ENCODE assay signal across 13 cellular contexts in the genomic region with DNA sequence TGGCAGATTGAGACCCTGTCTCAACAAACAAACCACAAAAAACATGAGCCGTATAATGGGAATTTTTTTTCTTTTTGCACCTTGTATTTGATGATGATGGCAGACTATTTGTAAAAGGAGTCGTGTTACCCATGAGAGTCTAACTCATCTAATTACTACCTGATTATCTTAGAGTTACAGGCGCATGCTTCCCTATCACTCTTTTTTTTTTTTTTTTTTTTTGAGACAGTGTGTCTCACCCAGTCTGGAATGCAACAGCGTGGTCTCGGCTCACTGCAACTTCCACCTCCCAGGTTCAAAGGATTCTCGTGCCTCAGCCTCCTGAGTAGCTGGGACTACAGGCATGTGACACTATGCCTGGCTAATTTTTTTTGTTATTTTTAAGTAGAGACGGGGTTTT. TPM values are rescaled to one million over a fixed set of nuclear protein-coding genes. Genes with fewer than 3 reads are reported as not detected.
A peak's percentile ranks its signal among the peaks of the same experiment; 100 is the strongest.
DNase-seq lines count a peak whose midpoint lies in the region; ATAC-seq, FAIRE-seq and TF ChIP-seq lines count a peak whose summit lies in the region.
"Not testable (repeated sequence)": the region's sequence is repeated elsewhere in the genome, so short reads cannot be mapped to it uniquely, and the experiment has no call there.
"Had no signal": no experiment of that assay in that cellular context is flagged by ENCODE, and none has a peak within 500 bp of the region (broad histone marks: within the 10 kb centered on the region; RNA-seq: fewer than 3 reads in every experiment).

No MANE protein-coding gene starts in this region.

- H3K9me3 ChIP-seq in A549; DND-41 (ENCODE audit: insufficient read depth, low read length, severe bottlenecking); Loucy (ENCODE audit: insufficient read depth, low read depth, low read length); smooth muscle cell (replicated peaks; ENCODE audit: low read depth): not testable (repeated sequence)

- WGBS in A549 (ENCODE audit: missing lambda C conversion rate) = 85% methylated on average over 7 of the region's 7 CpGs
- WGBS in smooth muscle cell (ENCODE audit: low lambda C conversion rate) = 54% methylated on average over 6 of the region's 7 CpGs

- H3K9me3 Mint-ChIP-seq in T-helper 2 cell treated with Interferon-gamma antibody and Interleukin-4, amounts not matched to agents 5 μg/mL and 100 μg/mL, for 36 hours; activated T-helper 1 cell treated with anti-CD3 and anti-CD28 coated beads, Interleukin-12 subunit alpha, Interleukin-12 subunit beta, Interleukin-2, Interleukin-4 antibody, amounts not matched to agents 30 ng/mL and 10 ng/mL and 1 ng/mL, durations not matched to agents 14 hours and 24 hours and 36 hours; chondrocyte (ENCODE audit: low read depth); mesothelial cell of epicardium: not testable (repeated sequence)

- not testable (repeated sequence) for FAIRE-seq in A549 (lab: Jason Lieb, UNC)

- intact Hi-C loops in activated T-helper 1 cell treated with anti-CD3 and anti-CD28 coated beads, Interleukin-12 subunit alpha, Interleukin-12 subunit beta, Interleukin-2, Interleukin-4 antibody, amounts not matched to agents 30 ng/mL and 10 ng/mL and 1 ng/mL, durations not matched to agents 14 hours and 24 hours and 36 hours (cut with micrococcal nuclease) = not testable (repeated sequence)

- POLR2A ChIA-PET in A549 (lab: Yijun Ruan, JAX) = not testable (repeated sequence)

- H3K4me2 ChIP-seq in A549 (peak overlapping the region; percentile 72), DND-41 (ENCODE audit: insufficient read depth, low read length) (peak overlapping the region; percentile 50; the same call in 1 of the 2 replicates), Loucy (ENCODE audit: low read depth, low read length, poor library complexity, severe bottlenecking) (peak overlapping the region; percentile 48), smooth muscle cell (peak overlapping the region; percentile 81)

- H3K27ac ChIP-seq in A549; DND-41 (ENCODE audit: low read length); smooth muscle cell (ENCODE audit: low read depth): not testable (repeated sequence)

- peaks cover 25% of the 10 kb centered on the region for H3K36me3 Mint-ChIP-seq in T-helper 2 cell treated with Interferon-gamma antibody and Interleukin-4, amounts not matched to agents 5 μg/mL and 100 μg/mL, for 36 hours (ENCODE audit: low read depth)
- peaks cover 16% of the 10 kb centered on the region for H3K36me3 Mint-ChIP-seq in activated T-helper 1 cell treated with anti-CD3 and anti-CD28 coated beads, Interleukin-12 subunit alpha, Interleukin-12 subunit beta, Interleukin-2, Interleukin-4 antibody, amounts not matched to agents 30 ng/mL and 10 ng/mL and 1 ng/mL, durations not matched to agents 14 hours and 24 hours and 36 hours (ENCODE audit: low read depth)
- peaks cover 11% of the 10 kb centered on the region for H3K36me3 Mint-ChIP-seq in chondrocyte (ENCODE audit: low read depth)
- peaks cover 20% of the 10 kb centered on the region for H3K36me3 Mint-ChIP-seq in mesothelial cell of epicardium

- not testable (repeated sequence) for TF ChIP-seq EP300 in A549 (IDR thresholded peaks at IDR 0.05)

- H3K4me3 Mint-ChIP-seq in T-helper 2 cell treated with Interferon-gamma antibody and Interleukin-4, amounts not matched to agents 5 μg/mL and 100 μg/mL, for 36 hours = peak overlapping the region; percentile 91
- H3K4me3 Mint-ChIP-seq in activated T-helper 1 cell treated with anti-CD3 and anti-CD28 coated beads, Interleukin-12 subunit alpha, Interleukin-12 subunit beta, Interleukin-2, Interleukin-4 antibody, amounts not matched to agents 30 ng/mL and 10 ng/mL and 1 ng/mL, durations not matched to agents 14 hours and 24 hours and 36 hours = peak overlapping the region; percentile 58
- H3K4me3 Mint-ChIP-seq in chondrocyte (ENCODE audit: unreplicated experiment) (peak overlapping the region; percentile 90), mesothelial cell of epicardium (peak overlapping the region; percentile 86)

- not testable (repeated sequence) for H3K9ac ChIP-seq in DND-41 (ENCODE audit: low read depth, low read length); smooth muscle cell (ENCODE audit: low read depth)
- H3K9ac ChIP-seq in Loucy (ENCODE audit: low read depth, low read length, poor library complexity, severe bottlenecking) = peak overlapping the region; percentile 87

- not testable (repeated sequence) for ATAC-seq in A549; DND-41 (ENCODE audit: insufficient read depth, low read depth)

- not testable (repeated sequence) for H3K4me1 ChIP-seq in A549; Loucy (ENCODE audit: insufficient read depth, low read length, poor library complexity, severe bottlenecking); smooth muscle cell (ENCODE audit: low read depth)
- H3K4me1 ChIP-seq in DND-41 (ENCODE audit: insufficient read depth, low read length) = peaks cover 12% of the 10 kb centered on the region

- not testable (repeated sequence) for H4K20me1 ChIP-seq in DND-41 (ENCODE audit: insufficient read depth, low read length); Loucy (ENCODE audit: insufficient read depth, low read length, poor library complexity, severe bottlenecking)
- H4K20me1 ChIP-seq in smooth muscle cell (ENCODE audit: low read depth) = peaks cover 23% of the 10 kb centered on the region

- CTCF ChIA-PET in A549 (lab: Yijun Ruan, JAX) = not testable (repeated sequence)

- H3K36me3 ChIP-seq in DND-41 (ENCODE audit: insufficient read depth, low read length) = peaks cover 15% of the 10 kb centered on the region
- H3K36me3 ChIP-seq in Loucy (ENCODE audit: insufficient read depth, low read length); smooth muscle cell (ENCODE audit: low read depth): not testable (repeated sequence)

- DNase-seq in A549 (ENCODE audit: low read depth in 1 of 2, low spot score in 1 of 2); DND-41; T-helper 2 cell treated with Interferon-gamma antibody and Interleukin-4, amounts not matched to agents 5 μg/mL and 100 μg/mL, for 36 hours (ENCODE audit: low spot score); activated T-helper 1 cell treated with anti-CD3 and anti-CD28 coated beads, Interleukin-12 subunit alpha, Interleukin-12 subunit beta, Interleukin-2, Interleukin-4 antibody, amounts not matched to agents 30 ng/mL and 10 ng/mL and 1 ng/mL, durations not matched to agents 14 hours and 24 hours and 36 hours (ENCODE audit: low spot score); chondrocyte (ENCODE audit: low spot score); mesothelial cell of epicardium (ENCODE audit: low spot score in 2 of 2, unreplicated experiment in 2 of 2); smooth muscle cell (lab: John Stamatoyannopoulos, UW; ENCODE audit: unreplicated experiment): not testable (repeated sequence)

- H3K27me3 Mint-ChIP-seq in T-helper 2 cell treated with Interferon-gamma antibody and Interleukin-4, amounts not matched to agents 5 μg/mL and 100 μg/mL, for 36 hours (ENCODE audit: low read depth); activated T-helper 1 cell treated with anti-CD3 and anti-CD28 coated beads, Interleukin-12 subunit alpha, Interleukin-12 subunit beta, Interleukin-2, Interleukin-4 antibody, amounts not matched to agents 30 ng/mL and 10 ng/mL and 1 ng/mL, durations not matched to agents 14 hours and 24 hours and 36 hours (ENCODE audit: insufficient read depth); chondrocyte (ENCODE audit: low read depth); mesothelial cell of epicardium (ENCODE audit: low read depth): not testable (repeated sequence)

- not testable (repeated sequence) for H2AFZ ChIP-seq in DND-41 (ENCODE audit: low read depth, low read length); Loucy (ENCODE audit: low read length); smooth muscle cell (ENCODE audit: low read depth)

- not testable (repeated sequence) for TF ChIP-seq RAD21 in A549 (conservative IDR thresholded peaks at IDR 0.05 in 1 of 2, IDR thresholded peaks at IDR 0.05 in 1 of 2)

- H3K4me3 ChIP-seq in A549; DND-41 (ENCODE audit: low read depth in 1 of 2, low read length in 2 of 2): not testable (repeated sequence)
- H3K4me3 ChIP-seq in Loucy (ENCODE audit: low read length, poor library complexity, severe bottlenecking) (peak overlapping the region; percentile 32), smooth muscle cell (peak overlapping the region; percentile 78)

- TF ChIP-seq CTCF in A549 (IDR thresholded peaks at IDR 0.05); DND-41 (IDR thresholded peaks at IDR 0.05; ENCODE audit: borderline replicate concordance, extremely low read depth, low read length, poor library complexity, severe bottlenecking); Loucy (conservative IDR thresholded peaks at IDR 0.05; ENCODE audit: low read length); chondrocyte (IDR thresholded peaks at IDR 0.05); mesothelial cell of epicardium (IDR thresholded peaks at IDR 0.05; ENCODE audit: unreplicated experiment); smooth muscle cell (IDR thresholded peaks at IDR 0.05; ENCODE audit: borderline replicate concordance, insufficient read depth, poor library complexity, severe bottlenecking): not testable (repeated sequence)

- H3K27ac Mint-ChIP-seq in T-helper 2 cell treated with Interferon-gamma antibody and Interleukin-4, amounts not matched to agents 5 μg/mL and 100 μg/mL, for 36 hours; activated T-helper 1 cell treated with anti-CD3 and anti-CD28 coated beads, Interleukin-12 subunit alpha, Interleukin-12 subunit beta, Interleukin-2, Interleukin-4 antibody, amounts not matched to agents 30 ng/mL and 10 ng/mL and 1 ng/mL, durations not matched to agents 14 hours and 24 hours and 36 hours; chondrocyte (ENCODE audit: unreplicated experiment); mesothelial cell of epicardium: not testable (repeated sequence)

- H3K27me3 ChIP-seq in DND-41 (ENCODE audit: insufficient read depth, low read length, poor library complexity); Loucy (ENCODE audit: insufficient read depth, low read length, poor library complexity, severe bottlenecking); smooth muscle cell (ENCODE audit: low read depth): not testable (repeated sequence)

- H3F3A ChIP-seq in Loucy (ENCODE audit: low read depth); smooth muscle cell (ENCODE audit: low read depth): not testable (repeated sequence)

- peaks cover 33% of the 10 kb centered on the region for H3K79me2 ChIP-seq in DND-41 (ENCODE audit: insufficient read depth, low read length)
- H3K79me2 ChIP-seq in Loucy (ENCODE audit: insufficient read depth, low read length) = peaks cover 19% of the 10 kb centered on the region; the same call in 1 of the 2 replicates
- H3K79me2 ChIP-seq in smooth muscle cell (ENCODE audit: low read depth) = peaks cover 25% of the 10 kb centered on the region

- TF ChIP-seq POLR2A in A549 (IDR thresholded peaks at IDR 0.05; ENCODE audit: low read length) = not testable (repeated sequence)

- H3K4me1 Mint-ChIP-seq in T-helper 2 cell treated with Interferon-gamma antibody and Interleukin-4, amounts not matched to agents 5 μg/mL and 100 μg/mL, for 36 hours (ENCODE audit: low read depth) = not testable (repeated sequence)
- H3K4me1 Mint-ChIP-seq in activated T-helper 1 cell treated with anti-CD3 and anti-CD28 coated beads, Interleukin-12 subunit alpha, Interleukin-12 subunit beta, Interleukin-2, Interleukin-4 antibody, amounts not matched to agents 30 ng/mL and 10 ng/mL and 1 ng/mL, durations not matched to agents 14 hours and 24 hours and 36 hours (ENCODE audit: low read depth) = peaks cover 17% of the 10 kb centered on the region
- H3K4me1 Mint-ChIP-seq in chondrocyte (ENCODE audit: low read depth) (peaks cover 17% of the 10 kb centered on the region), mesothelial cell of epicardium (peaks cover 13% of the 10 kb centered on the region)

- H3K9me2 ChIP-seq in Loucy (replicated peaks; ENCODE audit: low read depth, low read length) = not testable (repeated sequence)

RNA-seq across cellular contexts. Expression of a gene that starts 9.1 kb away (rescaled TPM):
- polyA plus RNA-seq in A549 (2011; rRNA removed) = not detected in 2 replicates
- polyA plus RNA-seq in A549 (2012; cell fraction: cytosol; rRNA removed) = not detected in 2 replicates
- 0.02 TPM in 1 of 2 replicates, not detected in the other for polyA plus RNA-seq in A549 (2012; cell fraction: nucleus; rRNA removed)
- polyA plus RNA-seq in A549 (2017; fragmentation: RNase III; extraction: RNeasy Plus Mini Kit Qiagen cat#74134 plus additional on column Dnase treatment) = not detected in 3 replicates
- not detected in 2 replicates for polyA minus RNA-seq in A549 (2011; rRNA and poly(A)+ RNA removed)
- total RNA-seq in activated T-helper 1 cell treated with anti-CD3 and anti-CD28 coated beads, Interleukin-12 subunit alpha, Interleukin-12 subunit beta, Interleukin-2, Interleukin-4 antibody, amounts not matched to agents 30 ng/mL and 10 ng/mL and 1 ng/mL, durations not matched to agents 14 hours and 24 hours and 36 hours = not detected in 2 replicates
- total RNA-seq in chondrocyte = not detected in 3 replicates
- not detected in 3 replicates for total RNA-seq in mesothelial cell of epicardium
- total RNA-seq in smooth muscle cell = not detected in 2 replicates
- 0.66 TPM in 1 of 2 replicates, not detected in the other for polyA plus RNA-seq in smooth muscle cell
- total RNA-seq: activated T-helper 2 cell treated with anti-CD3 and anti-CD28 coated beads, Interferon-gamma antibody, Interleukin-2, Interleukin-4, amounts not matched to agents 10 μg/mL and 5 μg/mL and 100 μg/mL, durations not matched to agents 14 hours and 24 hours and 36 hours; heart left ventricle; NCI-H460; pancreas; tibial nerve had no signal
- polyA plus RNA-seq: pancreas had no signal

RNA-seq across cellular contexts. Expression of a gene that starts 30.8 kb away (rescaled TPM):
- 11.5 and 15.4 TPM in 2 replicates for polyA plus RNA-seq in A549 (2011; rRNA removed)
- 17.0 and 17.6 TPM in 2 replicates for polyA plus RNA-seq in A549 (2012; cell fraction: cytosol; rRNA removed)
- polyA plus RNA-seq in A549 (2012; cell fraction: nucleus; rRNA removed) = 35.6 and 40.7 TPM in 2 replicates
- 21.3 to 25.6 TPM (median 24.1 TPM) in 3 replicates for polyA plus RNA-seq in A549 (2017; fragmentation: RNase III; extraction: RNeasy Plus Mini Kit Qiagen cat#74134 plus additional on column Dnase treatment)
- 4.3 and 4.7 TPM in 2 replicates for polyA minus RNA-seq in A549 (2011; rRNA and poly(A)+ RNA removed)
- total RNA-seq in activated T-helper 1 cell treated with anti-CD3 and anti-CD28 coated beads, Interleukin-12 subunit alpha, Interleukin-12 subunit beta, Interleukin-2, Interleukin-4 antibody, amounts not matched to agents 30 ng/mL and 10 ng/mL and 1 ng/mL, durations not matched to agents 14 hours and 24 hours and 36 hours = 25.7 and 28.3 TPM in 2 replicates
- 23.2 to 25.5 TPM (median 25.3 TPM) in 3 replicates for total RNA-seq in chondrocyte
- 50.3 to 57.7 TPM (median 53.7 TPM) in 3 replicates for total RNA-seq in mesothelial cell of epicardium
- 14.3 and 17.2 TPM in 2 replicates for total RNA-seq in smooth muscle cell
- polyA plus RNA-seq in smooth muscle cell = 34.5 and 51.9 TPM in 2 replicates
